Comparison of ENCODE assay signal across 12 cellular contexts in the genomic region with DNA sequence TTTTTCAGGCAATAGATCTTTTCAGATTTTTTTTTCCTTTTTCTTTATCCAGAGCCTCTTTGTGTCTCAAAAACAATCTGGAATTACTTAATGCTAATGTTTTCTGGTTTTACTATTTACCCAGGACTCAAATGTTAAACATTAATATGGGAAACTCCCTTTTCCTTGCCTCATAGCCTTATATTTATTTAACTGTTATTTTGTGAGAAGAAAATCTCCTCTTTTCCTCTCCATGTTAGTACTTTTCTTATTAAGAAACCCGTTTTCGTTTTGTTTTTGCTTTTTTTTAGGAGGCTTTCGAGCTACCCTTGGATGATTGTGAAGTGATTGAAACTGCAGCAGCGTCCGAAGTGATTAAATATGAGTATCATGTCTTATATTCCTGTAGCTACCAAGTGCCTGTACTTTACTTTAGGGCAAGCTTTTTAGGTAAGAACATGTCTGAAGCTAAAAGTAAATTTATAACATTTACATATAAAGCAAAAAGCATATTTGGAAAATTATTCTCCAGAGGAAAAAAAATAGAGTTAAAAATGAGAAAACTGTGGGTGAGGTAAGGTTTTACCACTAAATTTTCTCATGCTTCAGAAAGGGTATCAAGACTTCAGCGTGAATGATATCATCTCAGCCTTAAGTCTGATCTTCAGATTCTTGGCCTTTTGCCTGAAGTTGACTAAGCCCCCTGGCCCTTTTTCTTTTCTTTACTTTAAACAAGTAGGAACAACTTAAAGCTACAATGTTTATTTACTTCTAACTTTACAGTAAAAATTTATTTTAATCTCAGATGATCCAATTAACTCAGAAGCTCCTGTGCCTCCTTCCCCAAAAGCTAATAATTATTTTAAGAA.
DNase-seq lines count a peak whose midpoint lies in the region; ATAC-seq and TF ChIP-seq lines count a peak whose summit lies in the region.
"Had no signal": no experiment of that assay in that cellular context is flagged by ENCODE, and none has a peak within 500 bp of the region (broad histone marks: within the 10 kb centered on the region; RNA-seq: fewer than 3 reads in every experiment).

No MANE protein-coding gene starts in this region.

- H3K27me3 ChIP-seq in parathyroid adenoma (ENCODE audit: control insufficient read depth, insufficient read depth, low read length), result no peaks in the 10 kb centered on the region
- H3K27me3 ChIP-seq: neutrophil had no signal

- H3K27ac ChIP-seq in parathyroid adenoma, result peak overlapping the region; percentile 70
- H3K27ac ChIP-seq: neutrophil had no signal

- peak overlapping the region; percentile 72 for H2AFZ ChIP-seq in parathyroid adenoma

- TF ChIP-seq CTCF in epithelial cell of proximal tubule (conservative IDR thresholded peaks at IDR 0.05; ENCODE audit: low read depth, low read length) (no peak), parathyroid adenoma (IDR thresholded peaks at IDR 0.05) (no peak)

- H3K4me2 ChIP-seq in parathyroid adenoma (ENCODE audit: low read length), result no peak overlapping the region

- no peaks in the 10 kb centered on the region for H3K9me3 ChIP-seq in parathyroid adenoma (ENCODE audit: control insufficient read depth, low read length)
- H3K9me3 ChIP-seq: neutrophil had no signal

- DNase-seq in EH (ENCODE audit: low read depth), result peak; percentile 81
- DNase-seq in RPMI7951 (ENCODE audit: low read depth), result peak; percentile 74
- peak; percentile 86 for DNase-seq in epithelial cell of proximal tubule (ENCODE audit: low read depth)
- DNase-seq in NOMO-1 treated with dmso at 0.1 percent for 144 hours (lab: John Stamatoyannopoulos, UW; ENCODE audit: unreplicated experiment), result no peak
- no peak for DNase-seq in NCI-H2171 (lab: John Stamatoyannopoulos, UW)
- no peak for DNase-seq in stimulated activated naive CD8-positive, alpha-beta T cell treated with anti-CD3 and anti-CD28 coated beads, Interleukin-15, Interleukin-2, amounts not matched to agents 100 U/mL and 50 U/mL, for 24 hours
- DNase-seq in T-helper 9 cell, result no peak
- DNase-seq: DMS79 treated with DMSO at 0.1 percent for 48 hours, NCI-H1436 had no signal

- peak overlapping the region; percentile 36 for H3K4me3 ChIP-seq in epithelial cell of proximal tubule (ENCODE audit: low read depth, low read length)
- no peak overlapping the region for H3K4me3 ChIP-seq in parathyroid adenoma (ENCODE audit: low read depth, low read length)

- H3K4me1 ChIP-seq in parathyroid adenoma, result peaks cover 16% of the 10 kb centered on the region

- H3K79me2 ChIP-seq in parathyroid adenoma, result no peaks in the 10 kb centered on the region

- no peaks in the 10 kb centered on the region for H3K36me3 ChIP-seq in parathyroid adenoma (ENCODE audit: control insufficient read depth, insufficient read depth, low read length)
- H3K36me3 ChIP-seq: neutrophil had no signal

- H3K9ac ChIP-seq in parathyroid adenoma, result no peak overlapping the region

- no peak for ATAC-seq in stimulated activated naive CD8-positive, alpha-beta T cell treated with anti-CD3 and anti-CD28 coated beads, Interleukin-15, Interleukin-2, amounts not matched to agents 100 U/mL and 50 U/mL, for 24 hours
- ATAC-seq: activated T-helper 17 cell treated with anti-CD3 and anti-CD28 coated beads, Interleukin-2, amount 50 U/mL, for 72 hours had no signal

Comparison
In these comparisons a context has a peak if more than half of its experiments do, and no peak if none do; other contexts are left out.
1. DNase-seq: peak in EH (single experiment), RPMI7951 (single experiment) and epithelial cell of proximal tubule (single experiment); none in NOMO-1 treated with dmso at 0.1 percent for 144 hours (single experiment), NCI-H2171 (single experiment), stimulated activated naive CD8-positive, alpha-beta T cell treated with anti-CD3 and anti-CD28 coated beads, Interleukin-15, Interleukin-2, amounts not matched to agents 100 U/mL and 50 U/mL, for 24 hours (single experiment) and T-helper 9 cell (single experiment).